In genomic region chr11:115398333-115398732, GRCh38 we compare ENCODE assay signal across 30 cellular contexts.
"Had no signal": no experiment of that assay in that cellular context is flagged by ENCODE, and none has a peak within 500 bp of the region (broad histone marks: within the 10 kb centered on the region; RNA-seq: fewer than 3 reads in every experiment).

No MANE protein-coding gene starts in this region.

- H3K36me3 ChIP-seq: brain microvascular endothelial cell, colonic mucosa, gastrocnemius medialis, heart left ventricle, WERI-Rb-1 had no signal

- DNase-seq: activated B cell treated with CpG ODN at 0.5 μM for 24 hours; activated CD4-positive, alpha-beta T cell treated with anti-CD3 and anti-CD28 coated beads for 48 hours; activated CD4-positive, alpha-beta T cell treated with anti-CD3 and anti-CD28 coated beads, Interleukin-2, amount 50 U/mL, for 1 hour; activated CD4-positive, alpha-beta T cell treated with anti-CD3 and anti-CD28 coated beads, Interleukin-2, amount 50 U/mL, for 48 hours; activated CD8-positive, alpha-beta memory T cell treated with anti-CD3 and anti-CD28 coated beads for 24 hours; activated CD8-positive, alpha-beta T cell treated with anti-CD3 and anti-CD28 coated beads for 36 hours; activated effector memory CD4-positive, alpha-beta T cell treated with Interleukin-2 at 50 U/mL for 16 hours; activated gamma-delta T cell treated with Interleukin-2 at 50 U/mL for 16 hours; activated naive CD4-positive, alpha-beta T cell treated with anti-CD3 and anti-CD28 coated beads, Interleukin-2, amount 50 U/mL, for 16 hours; activated naive CD4-positive, alpha-beta T cell treated with Interleukin-2 at 50 U/mL for 16 hours; activated T-cell treated with anti-CD3 and anti-CD28 coated beads, Interleukin-2, amount 50 U/mL, for 4 hours; amniotic stem cell; anterior cingulate cortex; brain microvascular endothelial cell; central memory CD4-positive, alpha-beta T cell; cerebellar nuclear complex; colonic mucosa; effector CD8-positive, alpha-beta T cell; foreskin keratinocyte; gastrocnemius medialis; glutamatergic neuron; heart left ventricle; T-helper 17 cell; T1000; WERI-Rb-1 had no signal

- H3K4me3 ChIP-seq: colonic mucosa, gastrocnemius medialis, heart left ventricle had no signal

- H3K4me1 ChIP-seq: colonic mucosa, foreskin keratinocyte, gastrocnemius medialis had no signal

- H3K9me3 ChIP-seq: colonic mucosa, gastrocnemius medialis, heart left ventricle had no signal

- ATAC-seq: activated CD4-positive, CD25-positive, alpha-beta regulatory T cell treated with anti-CD3 and anti-CD28 coated beads, Interleukin-2, amount 50 U/mL, for 24 hours; activated CD8-positive, alpha-beta T cell treated with anti-CD3 and anti-CD28 coated beads for 36 hours; activated T-cell treated with anti-CD3 and anti-CD28 coated beads, Interleukin-2, amount 50 U/mL, for 4 hours; activated T-helper 17 cell treated with anti-CD3 and anti-CD28 coated beads, Interleukin-2, amount 50 U/mL, for 72 hours; esophagus mucosa; foreskin keratinocyte; gastrocnemius medialis; heart left ventricle; T-helper 17 cell had no signal

- H3K27ac ChIP-seq: brain microvascular endothelial cell, colonic mucosa, foreskin keratinocyte, gastrocnemius medialis, heart left ventricle, WERI-Rb-1 had no signal

- H3K27me3 ChIP-seq: brain microvascular endothelial cell, colonic mucosa, foreskin keratinocyte, gastrocnemius medialis, heart left ventricle had no signal

- FAIRE-seq: astrocyte, bronchial epithelial cell had no signal
